In the genomic region with DNA sequence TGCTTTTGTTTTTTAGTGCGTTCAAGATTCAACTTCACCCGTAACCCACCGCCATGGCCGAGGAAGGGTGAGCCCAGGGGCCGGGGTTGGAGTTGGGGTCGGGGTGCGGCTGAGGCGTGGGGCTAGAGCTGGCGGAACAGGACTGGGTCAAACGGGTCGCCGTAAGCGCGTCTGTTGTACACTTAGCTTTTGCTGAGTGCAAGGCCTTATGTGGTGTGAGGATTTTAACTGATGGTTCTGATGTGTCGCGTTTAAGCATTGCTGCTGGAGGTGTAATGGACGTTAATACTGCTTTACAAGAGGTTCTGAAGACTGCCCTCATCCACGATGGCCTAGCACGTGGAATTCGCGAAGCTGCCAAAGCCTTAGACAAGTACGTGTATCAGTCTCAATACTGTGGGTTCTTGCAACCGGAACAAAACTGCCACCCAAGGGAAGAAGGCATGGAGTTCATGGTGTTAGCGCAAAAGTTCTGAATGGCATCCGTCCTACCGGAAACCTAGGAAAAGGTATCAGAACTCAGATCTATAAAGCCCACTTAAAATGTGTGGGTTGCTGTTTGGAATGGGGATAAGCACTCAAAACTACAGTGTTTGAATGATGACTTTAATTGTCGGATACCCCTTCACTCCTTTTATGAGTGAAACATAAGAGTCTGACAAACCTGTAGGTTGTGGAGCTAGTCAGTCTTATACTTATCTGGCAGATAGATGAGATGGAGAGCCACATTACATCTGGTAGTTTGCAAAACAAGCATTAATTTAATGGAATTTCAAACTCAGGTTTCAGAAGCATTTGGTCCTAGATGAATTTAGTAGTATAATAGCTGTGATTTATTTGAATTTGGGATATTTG, we compare ENCODE assay signal across 8 cellular contexts. TPM values are rescaled to one million over a fixed set of nuclear protein-coding genes. Genes with fewer than 3 reads are reported as not detected.
DNase-seq lines count a peak whose midpoint lies in the region; ATAC-seq, FAIRE-seq and TF ChIP-seq lines count a peak whose summit lies in the region.

No MANE protein-coding gene starts in this region.

- peaks cover 20 to 22% of the 10 kb centered on the region in 2 experiments for H4K20me1 ChIP-seq in H1 (replicated peaks in 1 of 2; ENCODE audit: control insufficient read depth in 1 of 2, insufficient read depth in 2 of 2, low read length in 2 of 2)

- H3K9me3 Mint-ChIP-seq in nephron = no peaks in the 10 kb centered on the region

- TF ChIP-seq EP300 in H1 (IDR thresholded peaks at IDR 0.05; ENCODE audit: borderline replicate concordance in 1 of 2, low read depth in 2 of 2, low read length in 2 of 2) = no peak

- H3K56ac ChIP-seq in H1 (replicated peaks; ENCODE audit: insufficient read length, low read depth, low read length) = peak overlapping the region; percentile 78

- peaks cover 56% of the 10 kb centered on the region for H3K4me1 Mint-ChIP-seq in nephron

- H3K9ac ChIP-seq in SK-N-MC (ENCODE audit: insufficient read length) (peak overlapping the region; percentile 99), H1 (replicated peaks in 1 of 4; ENCODE audit: extremely low read depth in 1 of 4, low read depth in 3 of 4, low read length in 3 of 4) (peak overlapping the region; percentile 92 to 98 (median 96))

- H3K18ac ChIP-seq in H1 (ENCODE audit: extremely low read depth, low read length) = peak overlapping the region; percentile 76

- no peak overlapping the region for H4K8ac ChIP-seq in H1 (ENCODE audit: extremely low read depth, insufficient read depth, low read length)

- H3K79me2 ChIP-seq in H1 (ENCODE audit: control insufficient read depth in 1 of 2, insufficient read depth in 2 of 2, low read length in 2 of 2) = peaks cover 9 to 29% of the 10 kb centered on the region in 2 experiments

- H3K79me1 ChIP-seq in H1 (ENCODE audit: low read depth, low read length) = no peaks in the 10 kb centered on the region

- H3K9me3 ChIP-seq in SK-N-MC (ENCODE audit: low read depth, low read length) (no peaks in the 10 kb centered on the region), H1 (ENCODE audit: insufficient read depth in 2 of 2, low read depth in 1 of 2, low read length in 1 of 2) (no peaks in the 10 kb centered on the region)

- H3K27ac ChIP-seq in SK-N-MC (peak overlapping the region; percentile 78), H1 (ENCODE audit: low read depth, low read length) (peak overlapping the region; percentile 78)

- peaks cover 9% of the 10 kb centered on the region for H3K23me2 ChIP-seq in H1 (ENCODE audit: low read depth, low read length)

- ATAC-seq in GM18909 (IDR thresholded peaks at IDR 0.05; ENCODE audit: poor library complexity, unreplicated experiment) (peak; percentile 13), HG02885 (IDR thresholded peaks at IDR 0.05; ENCODE audit: poor library complexity, unreplicated experiment) (peak; percentile 9)

- WGBS in H1 (ENCODE audit: extremely low coverage in 1 of 2, insufficient coverage in 1 of 2, insufficient read length in 1 of 2, insufficient replicate concordance in 2 of 2, low coverage in 1 of 2, low lambda C conversion rate in 2 of 2, missing lambda C conversion rate in 1 of 2), 2 experiments = 2% methylated on average over 27 of the region's 27 CpGs; no CpG with 5 or more reads in 1 of the 2 experiments

- TF ChIP-seq POLR2A in H1 (IDR thresholded peaks at IDR 0.05; ENCODE audit: control extremely low read depth in 1 of 2, low read depth in 2 of 2, low read length in 2 of 2) = peak in 1 of 2 experiments; percentile 50; a peak in 2 of 3 replicates

- peak overlapping the region; percentile 91 for H2BK5ac ChIP-seq in H1 (ENCODE audit: low read depth, low read length)

- TF ChIP-seq RAD21 in H1 (IDR thresholded peaks at IDR 0.05 in 1 of 2, conservative IDR thresholded peaks at IDR 0.05 in 1 of 2; ENCODE audit: low read depth in 2 of 2, low read length in 2 of 2) = no peak

- H3K27ac Mint-ChIP-seq in nephron = peak overlapping the region; percentile 99 to 100 (median 100)

- H2BK120ac ChIP-seq in H1 (replicated peaks; ENCODE audit: low read depth, low read length) = no peak overlapping the region

- H3K14ac ChIP-seq in H1 (ENCODE audit: insufficient read length) = no peak overlapping the region

- H3K36me3 Mint-ChIP-seq in nephron (ENCODE audit: low read depth) = peaks cover 58% of the 10 kb centered on the region

- H3K4ac ChIP-seq in H1 (replicated peaks; ENCODE audit: insufficient read length, low read depth, low read length) = no peak overlapping the region

- peak overlapping the region; percentile 58 for H4K5ac ChIP-seq in H1 (ENCODE audit: insufficient read length, low read depth, low read length)

- peak overlapping the region; percentile 78 to 94 for H3K4me2 ChIP-seq in H1 (ENCODE audit: insufficient read depth in 1 of 2, low read depth in 2 of 2, low read length in 2 of 2)

- peak overlapping the region; percentile 98 for H3K4me3 ChIP-seq in SK-N-MC
- H3K4me3 ChIP-seq in H1 (ENCODE audit: extremely low read depth in 1 of 4, insufficient read depth in 2 of 4, low read depth in 3 of 4, low read length in 4 of 4) = peak overlapping the region; percentile 94 to 99 (median 98)

- peak overlapping the region; percentile 17; the same call in 1 of the 2 replicates for H2AK5ac ChIP-seq in H1 (ENCODE audit: low read depth, low read length)

- no peaks in the 10 kb centered on the region for H3K27me3 Mint-ChIP-seq in nephron (ENCODE audit: low read depth)

- no peak overlapping the region for H2AFZ ChIP-seq in H1 (ENCODE audit: low read length)

- H3K36me3 ChIP-seq in SK-N-MC (ENCODE audit: insufficient read depth, low read length) = peaks cover 52% of the 10 kb centered on the region
- H3K36me3 ChIP-seq in H1 (ENCODE audit: control insufficient read depth in 2 of 4, insufficient read depth in 4 of 4, low read length in 3 of 4) = peaks cover 31 to 49% (median 42%) of the 10 kb centered on the region in 4 experiments

- H2BK20ac ChIP-seq in H1 (ENCODE audit: low read length) = no peak overlapping the region

- no peak overlapping the region for H4K91ac ChIP-seq in H1 (replicated peaks; ENCODE audit: insufficient read length, low read length)

- H3K27me3 ChIP-seq in H1 (replicated peaks in 1 of 4; ENCODE audit: control insufficient read depth in 3 of 4, extremely low read depth in 1 of 4, insufficient read depth in 3 of 4, low read length in 3 of 4) = no peaks in the 10 kb centered on the region

- 0 out of 2 replicates have a peak overlapping the region, but pooled peaks have one; percentile 29 for H2BK12ac ChIP-seq in H1 (ENCODE audit: low read depth, low read length)

- POLR2A ChIA-PET in H1 (lab: Charles Lee; ENCODE audit: partially characterized antibody) = interaction anchor here (0.6 to 7.4 kb wide), 40 partner anchors 9 to 1138 kb away, joined by 3 to 122 read pairs (median 3); a partner anchor contains a TSS

- no peak overlapping the region for H3K23ac ChIP-seq in H1 (ENCODE audit: insufficient read length)

- DNase-seq in SK-N-MC (ENCODE audit: low read depth, low spot score) = no peak
- no peak for DNase-seq in H1 (ENCODE audit: low read depth in 1 of 2, low spot score in 2 of 2)
- DNase-seq in NCI-H226 = no peak
- DNase-seq in SK-N-DZ (ENCODE audit: low spot score) = no peak
- no peak for DNase-seq in kidney glomerular epithelial cell (lab: John Stamatoyannopoulos, UW)

- H3K4me1 ChIP-seq in H1 (replicated peaks in 1 of 4; ENCODE audit: control insufficient read depth in 3 of 4, insufficient read depth in 4 of 4, low read length in 3 of 4) = peaks cover 0 to 8% (median 4%) of the 10 kb centered on the region in 4 experiments; a peak in 6 of 7 replicates

- no peak overlapping the region for H2BK15ac ChIP-seq in H1 (ENCODE audit: low read length)

- H3K4me3 Mint-ChIP-seq in nephron = peak overlapping the region; percentile 98 to 99 (median 98)

- FAIRE-seq in H1 (lab: Jason Lieb, UNC) = no peak

- CTCF ChIA-PET in H1 (lab: Charles Lee; ENCODE audit: partially characterized antibody) = interaction anchor here (0.6 to 1.0 kb wide), 2 partner anchors 16 to 525 kb away, joined by 3 to 4 read pairs; a partner anchor contains a TSS

- TF ChIP-seq CTCF in H1 (IDR thresholded peaks at IDR 0.05; ENCODE audit: control extremely low read depth in 1 of 3, insufficient read depth in 1 of 3, low read depth in 1 of 3, low read length in 3 of 3) = no peak
- no peak for TF ChIP-seq CTCF in nephron (IDR thresholded peaks at IDR 0.05; ENCODE audit: unreplicated experiment in 3 of 3)

RNA-seq across cellular contexts. Expression of a gene that starts 0.6 kb away (rescaled TPM):
- 1,733 and 1,771 TPM in 2 replicates for total RNA-seq in H1 (2021; fragmentation: NEBNext Ultra II Directional; extraction: Animal tissue kit (Norgen Biotek cat#: 25700))
- 7,878 and 9,013 TPM in 2 replicates for polyA plus RNA-seq in H1 (2011; rRNA removed)
- 8,410 TPM for polyA plus RNA-seq in H1 (2011; cell fraction: cytosol; rRNA removed)
- 2,768 TPM for polyA plus RNA-seq in H1 (2011; cell fraction: nucleus; rRNA removed)
- polyA plus RNA-seq in H1 (2012, experiment 1 of 2) = 3,427 to 4,994 TPM (median 4,597 TPM) in 4 replicates
- 3,691 TPM for polyA plus RNA-seq in H1 (2012, experiment 2 of 2)
- 3,007 TPM for polyA plus RNA-seq in H1 (2013, experiment 1 of 2)
- 3,236 TPM for polyA plus RNA-seq in H1 (2013, experiment 2 of 2)
- 2,795 and 3,266 TPM in 2 replicates for polyA minus RNA-seq in H1 (2011; rRNA and poly(A)+ RNA removed)
- polyA minus RNA-seq in H1 (2011; cell fraction: cytosol; rRNA and poly(A)+ RNA removed) = 1,027 TPM
- 998 TPM for polyA minus RNA-seq in H1 (2011; cell fraction: nucleus; rRNA and poly(A)+ RNA removed)
- polyA plus RNA-seq in SK-N-DZ (2014; cell fraction: cytosol; rRNA removed) = 2,344 and 2,749 TPM in 2 replicates
- 1,228 and 2,174 TPM in 2 replicates for polyA plus RNA-seq in SK-N-DZ (2014; cell fraction: nucleus; rRNA removed)

RNA-seq across cellular contexts. Expression of a gene that starts 16.5 kb away (rescaled TPM):
- 22.0 and 23.4 TPM in 2 replicates for total RNA-seq in H1 (2021; fragmentation: NEBNext Ultra II Directional; extraction: Animal tissue kit (Norgen Biotek cat#: 25700))
- 10.6 and 17.2 TPM in 2 replicates for polyA plus RNA-seq in H1 (2011; rRNA removed)
- polyA plus RNA-seq in H1 (2011; cell fraction: cytosol; rRNA removed) = 19.0 TPM
- 4.7 TPM for polyA plus RNA-seq in H1 (2011; cell fraction: nucleus; rRNA removed)
- 13.8 to 21.4 TPM (median 16.7 TPM) in 4 replicates for polyA plus RNA-seq in H1 (2012, experiment 1 of 2)
- polyA plus RNA-seq in H1 (2012, experiment 2 of 2) = 4.8 TPM
- polyA plus RNA-seq in H1 (2013, experiment 1 of 2) = 32.1 TPM
- 35.8 TPM for polyA plus RNA-seq in H1 (2013, experiment 2 of 2)
- 17.0 and 20.5 TPM in 2 replicates for polyA minus RNA-seq in H1 (2011; rRNA and poly(A)+ RNA removed)
- 4.8 TPM for polyA minus RNA-seq in H1 (2011; cell fraction: cytosol; rRNA and poly(A)+ RNA removed)
- polyA minus RNA-seq in H1 (2011; cell fraction: nucleus; rRNA and poly(A)+ RNA removed) = 6.9 TPM
- 0.12 TPM in 1 of 2 replicates, not detected in the other for polyA plus RNA-seq in SK-N-DZ (2014; cell fraction: cytosol; rRNA removed)
- not detected in 2 replicates for polyA plus RNA-seq in SK-N-DZ (2014; cell fraction: nucleus; rRNA removed)

RNA-seq across cellular contexts. Expression of a gene that starts 57.2 kb away (rescaled TPM):
- total RNA-seq in H1 (2021; fragmentation: NEBNext Ultra II Directional; extraction: Animal tissue kit (Norgen Biotek cat#: 25700)) = not detected in 2 replicates
- polyA plus RNA-seq in H1 (2011; rRNA removed) = not detected in 2 replicates
- polyA plus RNA-seq in H1 (2011; cell fraction: cytosol; rRNA removed) = not detected
- polyA plus RNA-seq in H1 (2011; cell fraction: nucleus; rRNA removed) = 0.07 TPM
- not detected in 4 replicates for polyA plus RNA-seq in H1 (2012, experiment 1 of 2)
- not detected for polyA plus RNA-seq in H1 (2012, experiment 2 of 2)
- not detected for polyA plus RNA-seq in H1 (2013, experiment 1 of 2)
- polyA plus RNA-seq in H1 (2013, experiment 2 of 2) = not detected
- not detected in 2 replicates for polyA minus RNA-seq in H1 (2011; rRNA and poly(A)+ RNA removed)
- polyA minus RNA-seq in H1 (2011; cell fraction: cytosol; rRNA and poly(A)+ RNA removed) = not detected
- not detected for polyA minus RNA-seq in H1 (2011; cell fraction: nucleus; rRNA and poly(A)+ RNA removed)
- polyA plus RNA-seq in SK-N-DZ (2014; cell fraction: cytosol; rRNA removed) = not detected in 2 replicates
- polyA plus RNA-seq in SK-N-DZ (2014; cell fraction: nucleus; rRNA removed) = not detected in 2 replicates
